9 cellular contexts compared by ENCODE assay signal in the genomic region with DNA sequence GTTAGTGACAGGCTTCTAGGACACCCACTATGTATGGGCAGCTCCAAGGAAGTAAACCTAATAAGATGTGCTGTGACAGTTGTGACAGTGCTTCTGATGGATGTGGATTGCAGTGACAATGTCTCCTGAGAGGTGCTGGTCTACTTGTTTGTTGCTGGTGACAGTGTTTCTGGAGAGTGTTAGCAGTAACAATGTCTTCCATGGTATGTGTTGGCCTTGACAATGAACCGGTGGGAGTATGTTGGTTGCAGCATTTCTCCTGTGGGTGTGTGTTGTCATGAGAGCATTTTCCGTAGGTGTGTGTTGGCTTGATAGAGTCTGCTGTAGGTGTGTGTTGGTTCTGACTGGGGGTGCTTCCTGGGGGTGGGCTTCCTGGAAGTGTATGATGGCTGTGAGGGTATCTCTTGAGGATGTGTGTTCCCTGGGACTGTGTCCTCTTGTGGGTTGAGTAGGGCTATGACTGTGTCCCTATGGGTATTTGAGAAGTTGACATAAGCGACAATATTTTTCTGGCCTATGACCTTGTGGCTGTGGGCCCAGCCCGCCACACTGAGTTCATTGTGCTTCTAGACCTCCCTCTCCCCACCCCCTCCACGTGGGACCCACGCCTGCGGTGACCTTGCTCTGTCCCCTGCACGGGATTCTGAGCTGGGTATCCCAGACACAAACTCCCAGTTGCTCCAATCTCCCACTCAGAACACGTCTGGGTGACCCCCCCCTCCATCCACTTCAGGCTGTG. TPM values are rescaled to one million over a fixed set of nuclear protein-coding genes. Genes with fewer than 3 reads are reported as not detected.
DNase-seq lines count a peak whose midpoint lies in the region; ATAC-seq and TF ChIP-seq lines count a peak whose summit lies in the region.
"Had no signal": no experiment of that assay in that cellular context is flagged by ENCODE, and none has a peak within 500 bp of the region (broad histone marks: within the 10 kb centered on the region; RNA-seq: fewer than 3 reads in every experiment).

No MANE protein-coding gene starts in this region.

- WGBS in right cardiac atrium, result 24% methylated on average over 9 of the region's 9 CpGs

- no peak overlapping the region for H3K4me3 Mint-ChIP-seq in T-helper 17 cell

- H3K27me3 Mint-ChIP-seq in T-helper 17 cell, result no peaks in the 10 kb centered on the region

- intact Hi-C loops in right cardiac atrium (cut with DNase I), result no loop called here

- ATAC-seq in T-helper 17 cell (peak; percentile 17), right cardiac atrium (peak; percentile 55 to 69), HG03280 (IDR thresholded peaks at IDR 0.05; ENCODE audit: unreplicated experiment) (no peak), GM21515 (IDR thresholded peaks at IDR 0.05; ENCODE audit: unreplicated experiment) (no peak)

- peaks cover 11% of the 10 kb centered on the region for H3K4me1 Mint-ChIP-seq in T-helper 17 cell

- H3K4me1 ChIP-seq in right cardiac atrium (ENCODE audit: control insufficient read depth, insufficient read depth, low read length), result peaks cover 3% of the 10 kb centered on the region

- H3K27me3 ChIP-seq in BJ (ENCODE audit: control insufficient read depth, insufficient read depth, low read length) (peaks cover 2% of the 10 kb centered on the region), right cardiac atrium (ENCODE audit: control insufficient read depth, insufficient read depth) (no peaks in the 10 kb centered on the region)

- POLR2A ChIA-PET in BJ (lab: Charles Lee), result no interaction called here

- CTCF ChIA-PET in BJ (lab: Yijun Ruan, JAX), result interaction anchor here (0.6 kb wide), 1 partner anchor 21 kb away, joined by 4 read pairs; no protein-coding TSS in a partner anchor

- no peak for TF ChIP-seq CTCF in BJ (IDR thresholded peaks at IDR 0.05; ENCODE audit: insufficient read depth, low read depth, low read length)

- DNase-seq in BJ (ENCODE audit: low read depth) (no peak), T-helper 17 cell (no peak), right cardiac atrium (peak; percentile 64 to 85 (median 85)), retina (peak; percentile 40), NCI-H2029 treated with DMSO at 0.1 percent for 48 hours (lab: John Stamatoyannopoulos, UW) (no peak), kidney glomerular epithelial cell (lab: John Stamatoyannopoulos, UW) (no peak)
- DNase-seq: central memory CD4-positive, alpha-beta T cell had no signal

- peaks cover 6% of the 10 kb centered on the region for H3K36me3 Mint-ChIP-seq in T-helper 17 cell (ENCODE audit: low read depth)

- H3K4me3 ChIP-seq in BJ (ENCODE audit: low read depth, low read length), result peak overlapping the region; percentile 44
- H3K4me3 ChIP-seq in right cardiac atrium (ENCODE audit: low read length), result peak overlapping the region; percentile 71

- H3K27ac Mint-ChIP-seq in T-helper 17 cell, result no peak overlapping the region

- H3K27ac ChIP-seq in right cardiac atrium (ENCODE audit: low read length), result peak overlapping the region; percentile 25

- H3K9me3 ChIP-seq in T-helper 17 cell (ENCODE audit: control insufficient read depth, low read length, poor library complexity, severe bottlenecking) (no peaks in the 10 kb centered on the region), right cardiac atrium (ENCODE audit: control insufficient read depth, low read length) (no peaks in the 10 kb centered on the region)

- no peaks in the 10 kb centered on the region for H3K36me3 ChIP-seq in BJ (ENCODE audit: control insufficient read depth, insufficient read depth, low read length)

RNA-seq across cellular contexts. Expression of a gene that starts 1.2 kb away (rescaled TPM):
- polyA plus RNA-seq in BJ (2011; rRNA removed) (2.5 and 7.3 TPM in 2 replicates), right cardiac atrium (6.4 TPM)
- 6.2 and 9.1 TPM in 2 replicates for polyA minus RNA-seq in BJ (2011; rRNA and poly(A)+ RNA removed)
- total RNA-seq in T-helper 17 cell (1 to 10 TPM; 1.8 to 8.0 TPM), right cardiac atrium (10 to 100 TPM; 12.4 to 19.2 (median 14.9) TPM)

RNA-seq across cellular contexts. Expression of a gene that starts 28.7 kb away (rescaled TPM):
- polyA plus RNA-seq in BJ (2011; rRNA removed), result 68.9 and 82.3 TPM in 2 replicates
- 32.7 and 47.1 TPM in 2 replicates for polyA minus RNA-seq in BJ (2011; rRNA and poly(A)+ RNA removed)
- total RNA-seq in T-helper 17 cell, result 10 to 100 TPM; 10.9 TPM
- 10 to 100 TPM; 36.7 to 45.1 (median 41.9) TPM for total RNA-seq in right cardiac atrium
- 44.7 TPM for polyA plus RNA-seq in right cardiac atrium

RNA-seq across cellular contexts. Expression of a gene that starts 35.2 kb away (rescaled TPM):
- polyA plus RNA-seq in BJ (2011; rRNA removed) (69.7 and 77.6 TPM in 2 replicates), right cardiac atrium (52.6 TPM)
- polyA minus RNA-seq in BJ (2011; rRNA and poly(A)+ RNA removed), result 48.0 and 60.2 TPM in 2 replicates
- total RNA-seq in T-helper 17 cell (10 to 100 TPM; 77.1 to 84.6 TPM), right cardiac atrium (10 to 100 TPM; 56.7 to 98.3 (median 78.2) TPM)

RNA-seq across cellular contexts. Expression of a gene that starts 42.4 kb away (rescaled TPM):
- polyA plus RNA-seq in BJ (2011; rRNA removed), result 158 and 205 TPM in 2 replicates
- 98.3 and 126 TPM in 2 replicates for polyA minus RNA-seq in BJ (2011; rRNA and poly(A)+ RNA removed)
- total RNA-seq in T-helper 17 cell, result 100 to 1,000 TPM; 124 to 132 TPM
- total RNA-seq in right cardiac atrium, result 100 to 1,000 TPM in 2 of 4 donors, 10 to 100 TPM in 2; 96.9 to 115 (median 99.1) TPM
- polyA plus RNA-seq in right cardiac atrium, result 100 TPM

RNA-seq across cellular contexts. Expression of a gene that starts 50.9 kb away (rescaled TPM):
- 449 and 654 TPM in 2 replicates for polyA plus RNA-seq in BJ (2011; rRNA removed)
- polyA minus RNA-seq in BJ (2011; rRNA and poly(A)+ RNA removed), result 282 and 375 TPM in 2 replicates
- total RNA-seq in T-helper 17 cell, result 10 to 100 TPM; 70.2 to 70.6 TPM
- 100 to 1,000 TPM; 176 to 196 (median 192) TPM for total RNA-seq in right cardiac atrium
- 180 TPM for polyA plus RNA-seq in right cardiac atrium

Comparison
In these comparisons a context has a peak if more than half of its experiments do, and no peak if none do; other contexts are left out.
1. DNase-seq: peak in right cardiac atrium (3 of 3) and retina (single experiment); none in BJ (single experiment), T-helper 17 cell (0 of 3), NCI-H2029 treated with DMSO at 0.1 percent for 48 hours (single experiment) and kidney glomerular epithelial cell (single experiment).
2. ATAC-seq: peak in T-helper 17 cell (single experiment) and right cardiac atrium (2 of 2); none in HG03280 (single experiment) and GM21515 (single experiment).